ENCODE assay signal across 27 cellular contexts in genomic region chr2:48469731-48470130, GRCh38.
"Had no signal": no experiment of that assay in that cellular context is flagged by ENCODE, and none has a peak within 500 bp of the region (broad histone marks: within the 10 kb centered on the region; RNA-seq: fewer than 3 reads in every experiment).

No MANE protein-coding gene starts in this region.

- H3K27ac Mint-ChIP-seq: dendritic cell treated with granulocyte-macrophage colony-stimulating factor and Interleukin-4, amounts not matched to agents 40 ng/mL and 50 ng/mL, for 4 days; effector memory CD8-positive, alpha-beta T cell; mesothelial cell of epicardium had no signal

- H3K9me3 Mint-ChIP-seq: dendritic cell treated with granulocyte-macrophage colony-stimulating factor and Interleukin-4, amounts not matched to agents 40 ng/mL and 50 ng/mL, for 4 days; effector memory CD8-positive, alpha-beta T cell; endodermal cell; immature natural killer cell; mesothelial cell of epicardium had no signal

- FAIRE-seq: endometrium, kidney had no signal

- H3K4me3 Mint-ChIP-seq: dendritic cell treated with granulocyte-macrophage colony-stimulating factor and Interleukin-4, amounts not matched to agents 40 ng/mL and 50 ng/mL, for 4 days; effector memory CD8-positive, alpha-beta T cell; endodermal cell; immature natural killer cell; mesothelial cell of epicardium had no signal

- H3K27me3 Mint-ChIP-seq: dendritic cell treated with granulocyte-macrophage colony-stimulating factor and Interleukin-4, amounts not matched to agents 40 ng/mL and 50 ng/mL, for 4 days; effector memory CD8-positive, alpha-beta T cell had no signal

- ATAC-seq: effector memory CD8-positive, alpha-beta T cell; esophagus mucosa; gastrocnemius medialis; heart right ventricle; left lung; left ventricle myocardium superior; lower lobe of right lung had no signal

- H3K4me1 ChIP-seq: colonic mucosa, esophagus squamous epithelium, gastrocnemius medialis, left lung, lower lobe of right lung had no signal

- H3K36me3 ChIP-seq: colonic mucosa had no signal

- DNase-seq: colonic mucosa; cortex of kidney; effector CD8-positive, alpha-beta T cell; effector memory CD8-positive, alpha-beta T cell; endodermal cell; erythroblast; esophagus squamous epithelium; foreskin fibroblast; foreskin melanocyte; gastrocnemius medialis; glutamatergic neuron; head of caudate nucleus; heart right ventricle; hypothalamus; immature natural killer cell; islet precursor cell; kidney glomerular epithelial cell; left lung; left ventricle myocardium superior; lower lobe of right lung; mesenchymal stem cell had no signal

- H3K4me1 Mint-ChIP-seq: immature natural killer cell had no signal

- H3K27me3 ChIP-seq: colonic mucosa, esophagus squamous epithelium, gastrocnemius medialis, heart right ventricle, left lung had no signal

- H3K9me3 ChIP-seq: colonic mucosa, esophagus squamous epithelium, gastrocnemius medialis, heart right ventricle, left lung, lower lobe of right lung had no signal

- H3K27ac ChIP-seq: colonic mucosa, epithelial cell of prostate, gastrocnemius medialis, heart right ventricle, left lung, lower lobe of right lung had no signal

- H3K4me3 ChIP-seq: colonic mucosa, esophagus squamous epithelium, gastrocnemius medialis, heart right ventricle, left lung, lower lobe of right lung had no signal
